Comparison of ENCODE assay signal across 2 cellular contexts in genomic region chr13:75307370-75307984, GRCh38.
TF ChIP-seq lines count a peak whose summit lies in the region.

No MANE protein-coding gene starts in this region.

TF ChIP-seq in IMR-90, 13 proteins besides CTCF, POLR2A, EP300 and RAD21:
- TF ChIP-seq CHD1 (IDR thresholded peaks at IDR 0.05; ENCODE audit: low read depth, low read length), result no peak
- no peak for TF ChIP-seq SMC3 (IDR thresholded peaks at IDR 0.05; ENCODE audit: low read depth, low read length)
- no peak for TF ChIP-seq MXI1 (IDR thresholded peaks at IDR 0.05; ENCODE audit: borderline replicate concordance, low read depth, low read length)
- TF ChIP-seq NFE2L2 (IDR thresholded peaks at IDR 0.05; ENCODE audit: low read depth, low read length), result no peak
- TF ChIP-seq, protein P1, sequence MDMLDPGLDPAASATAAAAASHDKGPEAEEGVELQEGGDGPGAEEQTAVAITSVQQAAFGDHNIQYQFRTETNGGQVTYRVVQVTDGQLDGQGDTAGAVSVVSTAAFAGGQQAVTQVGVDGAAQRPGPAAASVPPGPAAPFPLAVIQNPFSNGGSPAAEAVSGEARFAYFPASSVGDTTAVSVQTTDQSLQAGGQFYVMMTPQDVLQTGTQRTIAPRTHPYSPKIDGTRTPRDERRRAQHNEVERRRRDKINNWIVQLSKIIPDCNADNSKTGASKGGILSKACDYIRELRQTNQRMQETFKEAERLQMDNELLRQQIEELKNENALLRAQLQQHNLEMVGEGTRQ (IDR thresholded peaks at IDR 0.05; ENCODE audit: low read depth, low read length), result no peak
- TF ChIP-seq CEBPB (IDR thresholded peaks at IDR 0.05; ENCODE audit: low read depth, low read length), result no peak
- no peak for TF ChIP-seq BHLHE40 (IDR thresholded peaks at IDR 0.05; ENCODE audit: low read depth, low read length)
- TF ChIP-seq FOS (IDR thresholded peaks at IDR 0.05; ENCODE audit: low read depth, low read length), result no peak
- no peak for TF ChIP-seq MAFK (IDR thresholded peaks at IDR 0.05; ENCODE audit: low read depth, low read length)
- no peak for TF ChIP-seq MAZ (IDR thresholded peaks at IDR 0.05; ENCODE audit: borderline replicate concordance, low read depth, low read length)
- no peak for TF ChIP-seq RFX5 (IDR thresholded peaks at IDR 0.05; ENCODE audit: low read depth, low read length)
- TF ChIP-seq, protein P2, sequence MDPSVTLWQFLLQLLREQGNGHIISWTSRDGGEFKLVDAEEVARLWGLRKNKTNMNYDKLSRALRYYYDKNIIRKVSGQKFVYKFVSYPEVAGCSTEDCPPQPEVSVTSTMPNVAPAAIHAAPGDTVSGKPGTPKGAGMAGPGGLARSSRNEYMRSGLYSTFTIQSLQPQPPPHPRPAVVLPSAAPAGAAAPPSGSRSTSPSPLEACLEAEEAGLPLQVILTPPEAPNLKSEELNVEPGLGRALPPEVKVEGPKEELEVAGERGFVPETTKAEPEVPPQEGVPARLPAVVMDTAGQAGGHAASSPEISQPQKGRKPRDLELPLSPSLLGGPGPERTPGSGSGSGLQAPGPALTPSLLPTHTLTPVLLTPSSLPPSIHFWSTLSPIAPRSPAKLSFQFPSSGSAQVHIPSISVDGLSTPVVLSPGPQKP (IDR thresholded peaks at IDR 0.05; ENCODE audit: borderline replicate concordance, low read depth, low read length), result no peak
- no peak for TF ChIP-seq RCOR1 (IDR thresholded peaks at IDR 0.05; ENCODE audit: insufficient replicate concordance, low read length)

TF ChIP-seq in H1, 55 proteins besides CTCF, POLR2A, EP300 and RAD21:
- TF ChIP-seq TAF1 (IDR thresholded peaks at IDR 0.05; ENCODE audit: low read depth, low read length) (no peak), CBX8 (IDR thresholded peaks at IDR 0.05; ENCODE audit: borderline replicate concordance, low read depth, low read length) (no peak), TCF12 (IDR thresholded peaks at IDR 0.05; ENCODE audit: low read depth, low read length) (no peak), EGR1 (IDR thresholded peaks at IDR 0.05; ENCODE audit: borderline replicate concordance, low read depth, low read length) (no peak), KDM5A (IDR thresholded peaks at IDR 0.05; ENCODE audit: low read length) (no peak), JUN (IDR thresholded peaks at IDR 0.05; ENCODE audit: low read depth, low read length) (no peak)
- TF ChIP-seq, protein P3, sequence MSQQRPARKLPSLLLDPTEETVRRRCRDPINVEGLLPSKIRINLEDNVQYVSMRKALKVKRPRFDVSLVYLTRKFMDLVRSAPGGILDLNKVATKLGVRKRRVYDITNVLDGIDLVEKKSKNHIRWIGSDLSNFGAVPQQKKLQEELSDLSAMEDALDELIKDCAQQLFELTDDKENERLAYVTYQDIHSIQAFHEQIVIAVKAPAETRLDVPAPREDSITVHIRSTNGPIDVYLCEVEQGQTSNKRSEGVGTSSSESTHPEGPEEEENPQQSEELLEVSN (IDR thresholded peaks at IDR 0.05), result no peak
